Comparison of ENCODE assay signal across 27 cellular contexts in genomic region chr3:172163320-172163719, GRCh38.
"Had no signal": no experiment of that assay in that cellular context is flagged by ENCODE, and none has a peak within 500 bp of the region (broad histone marks: within the 10 kb centered on the region; RNA-seq: fewer than 3 reads in every experiment).

No MANE protein-coding gene starts in this region.

- DNase-seq: activated CD4-positive, alpha-beta memory T cell treated with anti-CD3 and anti-CD28 coated beads, Interleukin-2, amount 10 ng/mL, durations not matched to agents 7 days and 5 days; activated CD4-positive, alpha-beta T cell treated with anti-CD3 and anti-CD28 coated beads for 1 hour; activated CD4-positive, alpha-beta T cell treated with anti-CD3 and anti-CD28 coated beads for 4 hours; activated CD4-positive, alpha-beta T cell treated with anti-CD3 and anti-CD28 coated beads, Interleukin-2, amount 10 ng/mL, durations not matched to agents 7 days and 5 days; activated CD4-positive, alpha-beta T cell treated with anti-CD3 and anti-CD28 coated beads, Interleukin-2, amount 50 U/mL, for 4 hours; activated CD8-positive, alpha-beta memory T cell treated with anti-CD3 and anti-CD28 coated beads, Interleukin-2, amount 50 U/mL, for 48 hours; activated effector memory CD4-positive, alpha-beta T cell treated with anti-CD3 and anti-CD28 coated beads, Interleukin-2, amount 50 U/mL, for 16 hours; activated naive CD4-positive, alpha-beta T cell treated with anti-CD3 and anti-CD28 coated beads, Interleukin-2, amount 50 U/mL, for 16 hours; activated T-cell treated with anti-CD3 and anti-CD28 coated beads for 4 hours; activated T-cell treated with anti-CD3 and anti-CD28 coated beads, Interleukin-2, amount 50 U/mL, for 24 hours; amniotic stem cell; anterior cingulate cortex; brain microvascular endothelial cell; cortex of kidney; dermis blood vessel endothelial cell; effector CD4-positive, alpha-beta T cell; effector memory CD8-positive, alpha-beta T cell; esophagus squamous epithelium; foreskin melanocyte; heart right ventricle had no signal

- H3K4me3 Mint-ChIP-seq: activated CD4-positive, alpha-beta memory T cell treated with anti-CD3 and anti-CD28 coated beads, Interleukin-2, amount 10 ng/mL, durations not matched to agents 7 days and 5 days; activated CD4-positive, alpha-beta T cell treated with anti-CD3 and anti-CD28 coated beads, Interleukin-2, amount 10 ng/mL, durations not matched to agents 7 days and 5 days; activated naive CD8-positive, alpha-beta T cell; activated T-cell treated with anti-CD3 and anti-CD28 coated beads, Interleukin-2, amount 50 U/mL, for 24 hours; activated T-helper 17 cell treated with anti-CD3 and anti-CD28 coated beads, Interleukin-2, amount 50 U/mL, for 72 hours; central memory CD8-positive, alpha-beta T cell; effector memory CD8-positive, alpha-beta T cell had no signal

- H3K27me3 ChIP-seq: brain microvascular endothelial cell, esophagus squamous epithelium, gastroesophageal sphincter, heart right ventricle had no signal

- ATAC-seq: activated T-helper 17 cell treated with anti-CD3 and anti-CD28 coated beads, Interleukin-2, amount 50 U/mL, for 72 hours; effector memory CD8-positive, alpha-beta T cell; gastroesophageal sphincter; heart right ventricle had no signal

- H3K4me1 Mint-ChIP-seq: activated CD4-positive, alpha-beta T cell treated with anti-CD3 and anti-CD28 coated beads, Interleukin-2, amount 10 ng/mL, durations not matched to agents 7 days and 5 days had no signal

- H3K27me3 Mint-ChIP-seq: activated CD4-positive, alpha-beta memory T cell treated with anti-CD3 and anti-CD28 coated beads, Interleukin-2, amount 10 ng/mL, durations not matched to agents 7 days and 5 days; activated CD4-positive, alpha-beta T cell treated with anti-CD3 and anti-CD28 coated beads, Interleukin-2, amount 10 ng/mL, durations not matched to agents 7 days and 5 days; activated naive CD8-positive, alpha-beta T cell; activated T-cell treated with anti-CD3 and anti-CD28 coated beads, Interleukin-2, amount 50 U/mL, for 24 hours; activated T-helper 17 cell treated with anti-CD3 and anti-CD28 coated beads, Interleukin-2, amount 50 U/mL, for 72 hours; central memory CD8-positive, alpha-beta T cell; effector memory CD8-positive, alpha-beta T cell had no signal

- H3K36me3 ChIP-seq: esophagus squamous epithelium, gastroesophageal sphincter, heart right ventricle had no signal

- H3K9me3 Mint-ChIP-seq: activated CD4-positive, alpha-beta memory T cell treated with anti-CD3 and anti-CD28 coated beads, Interleukin-2, amount 10 ng/mL, durations not matched to agents 7 days and 5 days; activated CD4-positive, alpha-beta T cell treated with anti-CD3 and anti-CD28 coated beads, Interleukin-2, amount 10 ng/mL, durations not matched to agents 7 days and 5 days; activated T-cell treated with anti-CD3 and anti-CD28 coated beads, Interleukin-2, amount 50 U/mL, for 24 hours; activated T-helper 17 cell treated with anti-CD3 and anti-CD28 coated beads, Interleukin-2, amount 50 U/mL, for 72 hours; central memory CD8-positive, alpha-beta T cell; effector memory CD8-positive, alpha-beta T cell had no signal

- H3K9me3 ChIP-seq: esophagus squamous epithelium, gastroesophageal sphincter, heart right ventricle had no signal

- H3K27ac Mint-ChIP-seq: activated CD4-positive, alpha-beta memory T cell treated with anti-CD3 and anti-CD28 coated beads, Interleukin-2, amount 10 ng/mL, durations not matched to agents 7 days and 5 days; activated CD4-positive, alpha-beta T cell treated with anti-CD3 and anti-CD28 coated beads, Interleukin-2, amount 10 ng/mL, durations not matched to agents 7 days and 5 days; activated naive CD8-positive, alpha-beta T cell; activated T-cell treated with anti-CD3 and anti-CD28 coated beads, Interleukin-2, amount 50 U/mL, for 24 hours; activated T-helper 17 cell treated with anti-CD3 and anti-CD28 coated beads, Interleukin-2, amount 50 U/mL, for 72 hours; effector memory CD8-positive, alpha-beta T cell had no signal

- FAIRE-seq: astrocyte, bronchial epithelial cell, colon had no signal

- H3K4me3 ChIP-seq: esophagus squamous epithelium, gastroesophageal sphincter, heart right ventricle had no signal

- H3K27ac ChIP-seq: brain microvascular endothelial cell, esophagus squamous epithelium, gastroesophageal sphincter, heart right ventricle had no signal
